In the genomic region with DNA sequence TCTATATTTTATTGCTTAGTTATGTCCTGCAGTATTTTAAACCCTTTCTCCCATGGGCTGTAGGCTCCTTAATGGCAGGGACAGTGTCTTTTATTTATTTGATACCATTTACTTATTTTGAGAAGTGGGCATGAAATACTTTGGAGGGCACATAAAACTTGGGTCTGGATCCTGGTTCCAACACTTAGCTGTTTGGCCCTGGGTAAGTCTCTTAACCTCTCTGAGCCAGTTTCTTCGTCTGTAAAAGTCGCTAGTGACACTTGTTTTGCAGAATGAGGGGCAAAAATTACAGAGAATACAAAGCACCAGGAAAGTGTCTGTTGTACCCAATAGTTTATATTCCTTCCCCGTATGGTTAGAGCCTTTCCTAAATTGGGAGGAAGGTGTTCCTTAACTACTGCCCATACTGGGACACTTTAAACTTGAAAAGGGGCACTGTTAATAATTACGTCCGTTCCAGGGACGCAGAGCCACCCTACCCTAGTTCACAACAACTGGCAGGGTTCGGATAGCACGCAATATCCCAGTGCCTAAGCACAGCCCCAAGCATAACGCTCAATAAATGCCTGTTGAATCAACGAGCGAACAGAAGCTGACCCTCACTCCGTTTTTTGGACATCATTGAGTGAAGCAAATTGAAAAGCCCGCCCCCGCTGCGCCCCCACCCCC, we compare ENCODE assay signal across 8 cellular contexts. TPM values are rescaled to one million over a fixed set of nuclear protein-coding genes. Genes with fewer than 3 reads are reported as not detected.
A peak's percentile ranks its signal among the peaks of the same experiment; 100 is the strongest.
DNase-seq lines count a peak whose midpoint lies in the region; ATAC-seq and TF ChIP-seq lines count a peak whose summit lies in the region.

No MANE protein-coding gene starts in this region.

- peak overlapping the region; percentile 37; the same call in 1 of the 2 replicates for H3K4me3 ChIP-seq in GM08714 (ENCODE audit: low read length)
- H3K4me3 ChIP-seq in SK-N-MC, result peak overlapping the region; percentile 80
- peak overlapping the region; percentile 46 for H3K4me3 ChIP-seq in fibroblast of the aortic adventitia (ENCODE audit: low read depth, low read length)
- peak overlapping the region; percentile 49 to 79 (median 65) for H3K4me3 ChIP-seq in sigmoid colon

- 11 to 14% methylated on average over 15 of the region's 15 CpGs for WGBS in sigmoid colon, 2 donors

- no peaks in the 10 kb centered on the region for H3K36me3 ChIP-seq in SK-N-MC (ENCODE audit: insufficient read depth, low read length)
- no peaks in the 10 kb centered on the region for H3K36me3 ChIP-seq in sigmoid colon

- no peak for TF ChIP-seq EP300 in sigmoid colon (IDR thresholded peaks at IDR 0.05)

- H3K27me3 ChIP-seq in sigmoid colon, result no peaks in the 10 kb centered on the region

- H3K27ac ChIP-seq in SK-N-MC (peak overlapping the region; percentile 69), sigmoid colon (peak overlapping the region; percentile 96 to 100 (median 98))

- DNase-seq in SK-N-MC (ENCODE audit: low read depth, low spot score) (no peak), fibroblast of the aortic adventitia (ENCODE audit: low read depth) (no peak), sigmoid colon (no peak), hepatic stellate cell (ENCODE audit: low spot score) (no peak), HT-29 (ENCODE audit: low spot score) (no peak)

- intact Hi-C loops in sigmoid colon (cut with DNase I), result loop anchor here (5.0 kb wide), 1 partner anchor 866 kb away; no protein-coding TSS in a partner anchor

- ATAC-seq in GM18858 (IDR thresholded peaks at IDR 0.05; ENCODE audit: unreplicated experiment) (no peak), HG03565 (IDR thresholded peaks at IDR 0.05; ENCODE audit: unreplicated experiment) (no peak)

- TF ChIP-seq CTCF in fibroblast of the aortic adventitia (IDR thresholded peaks at IDR 0.05; ENCODE audit: insufficient read depth, low read length), result no peak
- TF ChIP-seq CTCF in sigmoid colon (IDR thresholded peaks at IDR 0.05), result no peak

- no peak for TF ChIP-seq POLR2A in sigmoid colon (IDR thresholded peaks at IDR 0.05)

- no peak overlapping the region for H3K9ac ChIP-seq in SK-N-MC (ENCODE audit: insufficient read length)

- H3K4me1 ChIP-seq in sigmoid colon, result peaks cover 5 to 84% (median 75%) of the 10 kb centered on the region in 4 donors

- H3K9me3 ChIP-seq in SK-N-MC (ENCODE audit: low read depth, low read length) (no peaks in the 10 kb centered on the region), sigmoid colon (no peaks in the 10 kb centered on the region)

RNA-seq across cellular contexts. Expression of a gene that starts 6.0 kb away (rescaled TPM):
- total RNA-seq in fibroblast of the aortic adventitia (ENCODE audit: low replicate concordance) (0.45 TPM in 1 of 2 replicates, not detected in the other), sigmoid colon (1 to 10 TPM in 2 of 4 donors, under 1 TPM in 1, not detected in 1; 0.49 to 5.0 (median 1.1) TPM)
- under 1 TPM in 1 of 3 donors, not detected in 2; 0.66 TPM for polyA plus RNA-seq in sigmoid colon
- not detected in 2 replicates for total RNA-seq in HT-29 (2014; rRNA removed; shearing (Covaris generic))

RNA-seq across cellular contexts. Expression of a gene that starts 42.2 kb away (rescaled TPM):
- total RNA-seq in fibroblast of the aortic adventitia (ENCODE audit: low replicate concordance) (2.9 and 5.3 TPM in 2 replicates), sigmoid colon (100 to 1,000 TPM; 200 to 326 (median 258) TPM)
- polyA plus RNA-seq in sigmoid colon, result 100 to 1,000 TPM in 1 of 3 donors, 10 to 100 TPM in 2; 52.9 to 165 (median 93.9) TPM
- total RNA-seq in HT-29 (2014; rRNA removed; shearing (Covaris generic)), result 6.6 and 7.7 TPM in 2 replicates

RNA-seq across cellular contexts. Expression of a gene that starts 45.5 kb away (rescaled TPM):
- not detected in 2 replicates for total RNA-seq in fibroblast of the aortic adventitia (ENCODE audit: low replicate concordance)
- not detected for total RNA-seq in sigmoid colon
- not detected for polyA plus RNA-seq in sigmoid colon
- total RNA-seq in HT-29 (2014; rRNA removed; shearing (Covaris generic)), result not detected in 2 replicates

RNA-seq across cellular contexts. Expression of a gene that starts 49.9 kb away (rescaled TPM):
- not detected in 2 replicates for total RNA-seq in fibroblast of the aortic adventitia (ENCODE audit: low replicate concordance)
- not detected for total RNA-seq in sigmoid colon
- polyA plus RNA-seq in sigmoid colon, result not detected
- total RNA-seq in HT-29 (2014; rRNA removed; shearing (Covaris generic)), result not detected in 2 replicates

Comparison
In these comparisons a context has a peak if more than half of its experiments do, and no peak if none do; other contexts are left out.
1. RNA of a gene that starts 42.2 kb away (total RNA-seq): 200 to 326 TPM in sigmoid colon; 6.6 to 7.7 TPM in HT-29 and 2.9 to 5.3 TPM in fibroblast of the aortic adventitia; every median in the first group is over 10 times any median in the second.
2. Peak in every context shown above with its lines, with median percentiles within 50 percentile points of each other: H3K4me3 ChIP-seq.